14 cellular contexts compared by ENCODE assay signal in the genomic region with DNA sequence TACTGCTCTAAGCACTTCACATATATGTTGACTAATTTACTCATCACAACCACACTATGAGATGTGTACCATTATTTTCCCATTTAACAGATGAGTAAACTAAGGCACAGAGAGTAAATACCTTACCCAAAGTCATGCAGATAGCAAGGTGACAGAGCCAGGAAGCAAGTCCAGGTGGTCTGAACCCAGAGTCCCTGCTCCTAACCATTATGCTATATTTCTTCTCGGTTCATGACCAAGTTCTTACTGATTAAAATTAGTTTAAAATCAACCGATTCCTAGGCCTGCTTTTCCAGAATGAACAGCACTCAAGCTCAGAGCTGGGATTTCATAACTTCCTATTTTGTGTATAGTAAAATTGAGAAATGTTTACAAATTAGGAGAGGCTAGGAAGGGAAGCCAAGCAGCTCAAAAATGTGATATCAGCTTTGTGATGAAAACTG.
DNase-seq lines count a peak whose midpoint lies in the region; ATAC-seq, FAIRE-seq and TF ChIP-seq lines count a peak whose summit lies in the region.
"Had no signal": no experiment of that assay in that cellular context is flagged by ENCODE, and none has a peak within 500 bp of the region (broad histone marks: within the 10 kb centered on the region; RNA-seq: fewer than 3 reads in every experiment).

No MANE protein-coding gene starts in this region.

- peaks cover 14% of the 10 kb centered on the region for H3K4me1 ChIP-seq in right cardiac atrium (ENCODE audit: control insufficient read depth, insufficient read depth, low read length)
- peaks cover 3 to 5% of the 10 kb centered on the region in 2 donors for H3K4me1 ChIP-seq in small intestine (ENCODE audit: control insufficient read depth in 2 of 2, insufficient read depth in 1 of 2, low read depth in 1 of 2, low read length in 1 of 2)

- FAIRE-seq in small intestine (lab: Jason Lieb, UNC) (no peak), frontal cortex (lab: Jason Lieb, UNC) (no peak)

- peaks cover 2% of the 10 kb centered on the region for H3K4me1 Mint-ChIP-seq in glutamatergic neuron (ENCODE audit: low read depth, unreplicated experiment)
- H3K4me1 Mint-ChIP-seq: IgD-negative memory B cell had no signal

- CTCF ChIA-PET in RWPE1 (lab: Yijun Ruan, JAX) = no interaction called here

- DNase-seq in RWPE1 (ENCODE audit: low spot score) = no peak
- no peak for DNase-seq in coronary artery (ENCODE audit: low spot score)
- no peak for DNase-seq in right cardiac atrium
- no peak for DNase-seq in small intestine
- DNase-seq in COLO829 (ENCODE audit: low spot score) = no peak
- no peak for DNase-seq in frontal cortex (ENCODE audit: low spot score in 2 of 2)
- no peak for DNase-seq in NCI-H128 (lab: John Stamatoyannopoulos, UW; ENCODE audit: unreplicated experiment)
- no peak for DNase-seq in glutamatergic neuron
- DNase-seq: BE2C; HCEC 1CT; naive thymus-derived CD4-positive, alpha-beta T cell; NCI-H1092 treated with DMSO at 0.1 percent for 48 hours had no signal

- H3K27me3 Mint-ChIP-seq in glutamatergic neuron (ENCODE audit: unreplicated experiment) = no peaks in the 10 kb centered on the region
- H3K27me3 Mint-ChIP-seq: activated naive CD4-positive, alpha-beta T cell treated with anti-CD3 and anti-CD28 coated beads, Interleukin-2, amount 50 U/mL, for 24 hours; IgD-negative memory B cell had no signal

- peak; percentile 22 to 32 for ATAC-seq in right cardiac atrium
- ATAC-seq: naive thymus-derived CD4-positive, alpha-beta T cell had no signal

- H3K4me3 Mint-ChIP-seq in glutamatergic neuron (ENCODE audit: unreplicated experiment) = no peak overlapping the region
- H3K4me3 Mint-ChIP-seq: activated naive CD4-positive, alpha-beta T cell treated with anti-CD3 and anti-CD28 coated beads, Interleukin-2, amount 50 U/mL, for 24 hours; IgD-negative memory B cell; naive thymus-derived CD4-positive, alpha-beta T cell had no signal

- H3K36me3 Mint-ChIP-seq in glutamatergic neuron (ENCODE audit: unreplicated experiment) = no peaks in the 10 kb centered on the region
- H3K36me3 Mint-ChIP-seq: activated naive CD4-positive, alpha-beta T cell treated with anti-CD3 and anti-CD28 coated beads, Interleukin-2, amount 50 U/mL, for 24 hours; IgD-negative memory B cell had no signal

- no peaks in the 10 kb centered on the region for H3K36me3 ChIP-seq in small intestine (ENCODE audit: control insufficient read depth in 2 of 2, insufficient read depth in 2 of 2, low read length in 2 of 2)
- H3K36me3 ChIP-seq: BE2C had no signal

- H3K9me3 ChIP-seq in right cardiac atrium (ENCODE audit: control insufficient read depth, low read length) (no peaks in the 10 kb centered on the region), small intestine (ENCODE audit: control insufficient read depth, low read depth) (no peaks in the 10 kb centered on the region)
- H3K9me3 ChIP-seq: BE2C had no signal

- H3K27me3 ChIP-seq in right cardiac atrium (ENCODE audit: control insufficient read depth, insufficient read depth) = no peaks in the 10 kb centered on the region
- H3K27me3 ChIP-seq in small intestine (ENCODE audit: control insufficient read depth in 2 of 2, insufficient read depth in 2 of 2, low read length in 2 of 2) = no peaks in the 10 kb centered on the region
- H3K27me3 ChIP-seq: BE2C had no signal

- intact Hi-C loops in right cardiac atrium (cut with DNase I) = no loop called here

- no peak overlapping the region for H3K27ac Mint-ChIP-seq in glutamatergic neuron (ENCODE audit: unreplicated experiment)
- H3K27ac Mint-ChIP-seq: activated naive CD4-positive, alpha-beta T cell treated with anti-CD3 and anti-CD28 coated beads, Interleukin-2, amount 50 U/mL, for 24 hours; IgD-negative memory B cell; naive thymus-derived CD4-positive, alpha-beta T cell had no signal

- H3K4me3 ChIP-seq in coronary artery = peak overlapping the region; percentile 25
- no peak overlapping the region for H3K4me3 ChIP-seq in right cardiac atrium (ENCODE audit: low read length)
- no peak overlapping the region for H3K4me3 ChIP-seq in small intestine (ENCODE audit: low read depth in 1 of 2, low read length in 2 of 2)

- TF ChIP-seq CTCF in RWPE1 (conservative IDR thresholded peaks at IDR 0.05; ENCODE audit: low read depth) (no peak), coronary artery (IDR thresholded peaks at IDR 0.05) (no peak), glutamatergic neuron (IDR thresholded peaks at IDR 0.05; ENCODE audit: partially characterized antibody, unreplicated experiment) (no peak)

- POLR2A ChIA-PET in RWPE1 (lab: Yijun Ruan, JAX; ENCODE audit: low non-redundant PET) = no interaction called here

- H3K9me3 Mint-ChIP-seq in glutamatergic neuron (ENCODE audit: unreplicated experiment) = no peaks in the 10 kb centered on the region
- H3K9me3 Mint-ChIP-seq: activated naive CD4-positive, alpha-beta T cell treated with anti-CD3 and anti-CD28 coated beads, Interleukin-2, amount 50 U/mL, for 24 hours had no signal

- 63% methylated on average over 2 of the region's 2 CpGs for WGBS in right cardiac atrium
- 71 to 89% (median 87%) methylated on average over 2 of the region's 2 CpGs for WGBS in small intestine, 3 donors

- H3K27ac ChIP-seq in RWPE1 = peak overlapping the region; percentile 94
- peak overlapping the region in 1 of 2 donors; percentile 61 for H3K27ac ChIP-seq in coronary artery
- H3K27ac ChIP-seq in right cardiac atrium (ENCODE audit: low read length) = peak overlapping the region; percentile 66
- H3K27ac ChIP-seq in small intestine (ENCODE audit: low read depth in 1 of 2, low read length in 1 of 2) = peak overlapping the region; percentile 71 to 77
